12 cellular contexts compared by ENCODE assay signal in the genomic region with DNA sequence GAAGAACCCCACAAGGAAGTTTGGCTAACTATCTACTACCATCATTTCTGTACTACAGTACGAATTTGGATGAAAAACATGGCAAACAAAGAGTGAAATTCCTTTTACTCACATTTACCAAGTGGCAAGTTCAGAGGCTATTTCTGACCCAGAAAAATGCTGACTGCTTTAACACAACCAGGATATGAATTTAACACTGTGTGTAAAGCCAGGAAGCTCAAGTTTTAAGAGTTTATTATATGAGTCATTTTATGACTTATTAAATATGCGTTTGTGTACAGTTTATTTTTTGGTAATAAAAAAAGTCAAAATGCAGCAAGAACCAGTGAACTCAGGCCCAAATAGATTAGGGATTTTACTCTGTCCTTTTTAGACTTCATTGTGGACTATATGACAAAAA. TPM values are rescaled to one million over a fixed set of nuclear protein-coding genes. Genes with fewer than 3 reads are reported as not detected.
DNase-seq lines count a peak whose midpoint lies in the region; ATAC-seq and TF ChIP-seq lines count a peak whose summit lies in the region.
"Had no signal": no experiment of that assay in that cellular context is flagged by ENCODE, and none has a peak within 500 bp of the region (broad histone marks: within the 10 kb centered on the region; RNA-seq: fewer than 3 reads in every experiment).

No MANE protein-coding gene starts in this region.

- no peak for TF ChIP-seq CTCF in VCaP (conservative IDR thresholded peaks at IDR 0.05)
- TF ChIP-seq CTCF in fibroblast of the aortic adventitia (IDR thresholded peaks at IDR 0.05; ENCODE audit: insufficient read depth, low read length), result no peak
- TF ChIP-seq CTCF in activated CD8-positive, alpha-beta T cell treated with anti-CD3 and anti-CD28 coated beads for 36 hours (IDR thresholded peaks at IDR 0.05), result no peak

- H3K27ac ChIP-seq in VCaP (peak overlapping the region; percentile 88), substantia nigra (ENCODE audit: low read depth, low read length, poor library complexity, severe bottlenecking) (peak overlapping the region; percentile 83)
- H3K27ac ChIP-seq: spleen had no signal

- POLR2A ChIA-PET in activated CD8-positive, alpha-beta T cell treated with anti-CD3 and anti-CD28 coated beads for 36 hours (lab: Charles Lee), result no interaction called here

- H3K4me3 Mint-ChIP-seq in activated CD8-positive, alpha-beta memory T cell treated with anti-CD3 and anti-CD28 coated beads, Interleukin-2, amount 10 ng/mL, durations not matched to agents 7 days and 5 days, result no peak overlapping the region
- no peak overlapping the region for H3K4me3 Mint-ChIP-seq in activated CD8-positive, alpha-beta T cell treated with anti-CD3 and anti-CD28 coated beads for 36 hours
- H3K4me3 Mint-ChIP-seq: mesothelial cell of epicardium had no signal

- peaks cover 13% of the 10 kb centered on the region for H3K4me1 Mint-ChIP-seq in activated CD8-positive, alpha-beta memory T cell treated with anti-CD3 and anti-CD28 coated beads, Interleukin-2, amount 10 ng/mL, durations not matched to agents 7 days and 5 days
- H3K4me1 Mint-ChIP-seq in activated CD8-positive, alpha-beta T cell treated with anti-CD3 and anti-CD28 coated beads for 36 hours (ENCODE audit: low read depth), result no peaks in the 10 kb centered on the region
- H3K4me1 Mint-ChIP-seq: mesothelial cell of epicardium had no signal

- H3K36me3 Mint-ChIP-seq in activated CD8-positive, alpha-beta memory T cell treated with anti-CD3 and anti-CD28 coated beads, Interleukin-2, amount 10 ng/mL, durations not matched to agents 7 days and 5 days, result peaks cover 13% of the 10 kb centered on the region
- H3K36me3 Mint-ChIP-seq in activated CD8-positive, alpha-beta T cell treated with anti-CD3 and anti-CD28 coated beads for 36 hours (ENCODE audit: low read depth), result peaks cover 21% of the 10 kb centered on the region

- H3K9me3 Mint-ChIP-seq in activated CD8-positive, alpha-beta memory T cell treated with anti-CD3 and anti-CD28 coated beads, Interleukin-2, amount 10 ng/mL, durations not matched to agents 7 days and 5 days (ENCODE audit: low read depth), result no peaks in the 10 kb centered on the region
- H3K9me3 Mint-ChIP-seq in activated CD8-positive, alpha-beta T cell treated with anti-CD3 and anti-CD28 coated beads for 36 hours, result no peaks in the 10 kb centered on the region

- no peaks in the 10 kb centered on the region for H3K27me3 Mint-ChIP-seq in activated CD8-positive, alpha-beta memory T cell treated with anti-CD3 and anti-CD28 coated beads, Interleukin-2, amount 10 ng/mL, durations not matched to agents 7 days and 5 days
- no peaks in the 10 kb centered on the region for H3K27me3 Mint-ChIP-seq in activated CD8-positive, alpha-beta T cell treated with anti-CD3 and anti-CD28 coated beads for 36 hours

- DNase-seq in activated CD8-positive, alpha-beta memory T cell treated with anti-CD3 and anti-CD28 coated beads, Interleukin-2, amount 10 ng/mL, durations not matched to agents 7 days and 5 days, result no peak
- DNase-seq in activated CD8-positive, alpha-beta memory T cell treated with anti-CD3 and anti-CD28 coated beads, Interleukin-2, amount 50 U/mL, for 4 hours, result no peak
- DNase-seq in fibroblast of the aortic adventitia (ENCODE audit: low read depth), result peak; percentile 45
- no peak for DNase-seq in substantia nigra (lab: John Stamatoyannopoulos, UW)
- DNase-seq in activated CD8-positive, alpha-beta T cell treated with anti-CD3 and anti-CD28 coated beads for 36 hours, result no peak
- DNase-seq: NCI-H1092, NCI-H748 treated with DMSO at 0.1 percent for 48 hours, spleen had no signal

- peak overlapping the region; percentile 14 for H3K27ac Mint-ChIP-seq in activated CD8-positive, alpha-beta memory T cell treated with anti-CD3 and anti-CD28 coated beads, Interleukin-2, amount 10 ng/mL, durations not matched to agents 7 days and 5 days
- no peak overlapping the region for H3K27ac Mint-ChIP-seq in activated CD8-positive, alpha-beta T cell treated with anti-CD3 and anti-CD28 coated beads for 36 hours

- ATAC-seq in activated CD8-positive, alpha-beta memory T cell treated with anti-CD3 and anti-CD28 coated beads, Interleukin-2, amount 10 ng/mL, durations not matched to agents 7 days and 5 days, result peak; percentile 36
- ATAC-seq in GM18505 (IDR thresholded peaks at IDR 0.05; ENCODE audit: unreplicated experiment), result no peak
- ATAC-seq in activated CD8-positive, alpha-beta T cell treated with anti-CD3 and anti-CD28 coated beads for 36 hours, result no peak
- no peak for ATAC-seq in GM18517 (IDR thresholded peaks at IDR 0.05; ENCODE audit: unreplicated experiment)

- TF ChIP-seq POLR2A in GM18505 (IDR thresholded peaks at IDR 0.05; ENCODE audit: borderline replicate concordance, extremely low read depth, insufficient read depth, insufficient read length), result no peak

- H3K4me3 ChIP-seq in fibroblast of the aortic adventitia (ENCODE audit: low read depth, low read length), result no peak overlapping the region
- H3K4me3 ChIP-seq: spleen had no signal

- intact Hi-C loops in activated CD8-positive, alpha-beta T cell treated with anti-CD3 and anti-CD28 coated beads for 36 hours (cut with micrococcal nuclease), result loop anchor here (10.0 kb wide), 1 partner anchor 145 kb away; a partner anchor contains a TSS

- CTCF ChIA-PET in activated CD8-positive, alpha-beta memory T cell treated with anti-CD3 and anti-CD28 coated beads, Interleukin-2, amount 10 ng/mL, durations not matched to agents 7 days and 5 days (lab: Charles Lee), result interaction anchor here (1.0 to 6.9 kb wide), 4 partner anchors 15 to 150 kb away, joined by 3 to 91 read pairs (median 23); a partner anchor contains a TSS
- CTCF ChIA-PET in activated CD8-positive, alpha-beta T cell treated with anti-CD3 and anti-CD28 coated beads for 36 hours (lab: Charles Lee), result interaction anchor here (0.9 to 10.6 kb wide), 9 partner anchors 10 to 149 kb away, joined by 3 to 118 read pairs (median 7); a partner anchor contains a TSS

RNA-seq across cellular contexts. Expression of a gene that starts 58.4 kb away (rescaled TPM):
- 10 to 100 TPM in 1 of 2 experiments, 1 to 10 TPM in 1; 5.4 to 10.0 TPM for total RNA-seq in activated CD8-positive, alpha-beta memory T cell treated with anti-CD3 and anti-CD28 coated beads, Interleukin-2, amount 10 ng/mL, durations not matched to agents 7 days and 5 days
- total RNA-seq in fibroblast of the aortic adventitia (ENCODE audit: low replicate concordance), result 0.90 and 3.8 TPM in 2 replicates
- total RNA-seq in activated CD8-positive, alpha-beta T cell treated with anti-CD3 and anti-CD28 coated beads for 36 hours, result 1 to 10 TPM; 1.7 to 2.1 TPM
